ENCODE assay signal across 8 cellular contexts in genomic region chr17:36600936-36601302, GRCh38. TPM values are rescaled to one million over a fixed set of nuclear protein-coding genes. Genes with fewer than 3 reads are reported as not detected.
DNase-seq lines count a peak whose midpoint lies in the region; ATAC-seq and TF ChIP-seq lines count a peak whose summit lies in the region.

No MANE protein-coding gene starts in this region.

- peak; percentile 11 for ATAC-seq in GM21737 (IDR thresholded peaks at IDR 0.05; ENCODE audit: unreplicated experiment)
- peak; percentile 4 for ATAC-seq in gastroesophageal sphincter
- ATAC-seq in sciatic nerve: peak; percentile 31

- no peak for TF ChIP-seq POLR2A in gastroesophageal sphincter (IDR thresholded peaks at IDR 0.05)

- in situ Hi-C loops in ACHN (cut with HindIII; ENCODE audit: low pct_ligation_motif_present, low pct_unique_long_range_greater_than_20kb, low sequenced_read_pairs): no loop called here

- peak overlapping the region; percentile 88 for H3K4me3 ChIP-seq in WI38 (ENCODE audit: low read depth, low read length)
- peak overlapping the region; percentile 67 to 95 for H3K4me3 ChIP-seq in gastroesophageal sphincter

- no peaks in the 10 kb centered on the region for H3K27me3 ChIP-seq in gastroesophageal sphincter

- no peaks in the 10 kb centered on the region for H3K36me3 ChIP-seq in gastroesophageal sphincter

- 0 to 10% methylated on average over 1 to 7 of the region's 10 CpGs for WGBS in gastroesophageal sphincter (ENCODE audit: low coverage in 1 of 2), 2 donors

- H3K9me3 ChIP-seq in gastroesophageal sphincter: no peaks in the 10 kb centered on the region

- DNase-seq in ACHN (peak; percentile 18), sciatic nerve (ENCODE audit: low spot score) (no peak), NAMALWA (ENCODE audit: low spot score) (no peak), GDM1 (lab: John Stamatoyannopoulos, UW) (no peak), HuH-7.5 (ENCODE audit: low spot score) (no peak)

- H3K4me1 ChIP-seq in gastroesophageal sphincter: peaks cover 0 to 34% (median 6%) of the 10 kb centered on the region in 3 donors

- TF ChIP-seq CTCF in WI38 (IDR thresholded peaks at IDR 0.05; ENCODE audit: low read depth, low read length) (no peak), gastroesophageal sphincter (IDR thresholded peaks at IDR 0.05) (no peak)

- H3K27ac ChIP-seq in gastroesophageal sphincter: peak overlapping the region; percentile 31 to 88 (median 86)

- TF ChIP-seq EP300 in gastroesophageal sphincter (IDR thresholded peaks at IDR 0.05): no peak

- intact Hi-C loops in sciatic nerve (cut with DNase I): no loop called here

RNA-seq across cellular contexts. Expression of gene MRM1, which starts 0.5 kb away (rescaled TPM):
- total RNA-seq in gastroesophageal sphincter: 10 to 100 TPM in 1 of 4 donors, 1 to 10 TPM in 3; 3.7 to 10.8 (median 8.0) TPM
- 5.6 TPM for total RNA-seq in sciatic nerve

RNA-seq across cellular contexts. Expression of gene DHRS11, which starts 9.2 kb away (rescaled TPM):
- total RNA-seq in gastroesophageal sphincter (1 to 10 TPM; 2.4 to 7.6 (median 4.6) TPM), sciatic nerve (5.4 TPM)

RNA-seq across cellular contexts. Expression of gene GGNBP2, which starts 56.2 kb away (rescaled TPM):
- total RNA-seq in gastroesophageal sphincter (10 to 100 TPM; 40.1 to 62.9 (median 53.6) TPM), sciatic nerve (88.8 TPM)
